Comparison of ENCODE assay signal across 19 cellular contexts in genomic region chr9:131836607-131837315, GRCh38.
"Had no signal": no experiment of that assay in that cellular context is flagged by ENCODE, and none has a peak within 500 bp of the region (broad histone marks: within the 10 kb centered on the region; RNA-seq: fewer than 3 reads in every experiment).

No MANE protein-coding gene starts in this region.

- H3K27ac Mint-ChIP-seq: activated B cell treated with CpG ODN at 0.5 μM for 24 hours; activated naive CD4-positive, alpha-beta T cell treated with anti-CD3 and anti-CD28 coated beads for 36 hours; activated naive CD8-positive, alpha-beta T cell had no signal

- DNase-seq: activated B cell treated with CpG ODN at 0.5 μM for 24 hours; activated CD4-positive, alpha-beta T cell treated with anti-CD3 and anti-CD28 coated beads for 1 hour; activated CD4-positive, alpha-beta T cell treated with anti-CD3 and anti-CD28 coated beads, Interleukin-2, amount 50 U/mL, for 4 hours; activated CD8-positive, alpha-beta memory T cell treated with anti-CD3 and anti-CD28 coated beads for 24 hours; activated gamma-delta T cell; activated naive CD4-positive, alpha-beta T cell treated with anti-CD3 and anti-CD28 coated beads for 36 hours; activated T-cell treated with anti-CD3 and anti-CD28 coated beads, Interleukin-2, amount 50 U/mL, for 4 hours; amygdala; Kasumi-1; KBM-7; NCI-H1048; NCI-H187 treated with DMSO at 0.1 percent for 48 hours; NCI-H2081 treated with DMSO at 0.1 percent for 48 hours; NCI-H446; SIG-M5; T-helper 9 cell had no signal

- H3K4me1 Mint-ChIP-seq: activated B cell treated with CpG ODN at 0.5 μM for 24 hours had no signal

- H3K9me3 Mint-ChIP-seq: central memory CD8-positive, alpha-beta T cell had no signal

- H3K27me3 Mint-ChIP-seq: activated naive CD8-positive, alpha-beta T cell; brain had no signal

- H3K36me3 Mint-ChIP-seq: brain had no signal

- ATAC-seq: activated T-cell treated with anti-CD3 and anti-CD28 coated beads, Interleukin-2, amount 50 U/mL, for 4 hours had no signal

- H3K4me3 Mint-ChIP-seq: activated B cell treated with CpG ODN at 0.5 μM for 24 hours; activated naive CD4-positive, alpha-beta T cell treated with anti-CD3 and anti-CD28 coated beads for 36 hours; activated naive CD8-positive, alpha-beta T cell; activated T-cell treated with anti-CD3 and anti-CD28 coated beads, Interleukin-2, amount 50 U/mL, for 4 hours; brain; central memory CD8-positive, alpha-beta T cell had no signal
